8 cellular contexts compared by ENCODE assay signal in the genomic region with DNA sequence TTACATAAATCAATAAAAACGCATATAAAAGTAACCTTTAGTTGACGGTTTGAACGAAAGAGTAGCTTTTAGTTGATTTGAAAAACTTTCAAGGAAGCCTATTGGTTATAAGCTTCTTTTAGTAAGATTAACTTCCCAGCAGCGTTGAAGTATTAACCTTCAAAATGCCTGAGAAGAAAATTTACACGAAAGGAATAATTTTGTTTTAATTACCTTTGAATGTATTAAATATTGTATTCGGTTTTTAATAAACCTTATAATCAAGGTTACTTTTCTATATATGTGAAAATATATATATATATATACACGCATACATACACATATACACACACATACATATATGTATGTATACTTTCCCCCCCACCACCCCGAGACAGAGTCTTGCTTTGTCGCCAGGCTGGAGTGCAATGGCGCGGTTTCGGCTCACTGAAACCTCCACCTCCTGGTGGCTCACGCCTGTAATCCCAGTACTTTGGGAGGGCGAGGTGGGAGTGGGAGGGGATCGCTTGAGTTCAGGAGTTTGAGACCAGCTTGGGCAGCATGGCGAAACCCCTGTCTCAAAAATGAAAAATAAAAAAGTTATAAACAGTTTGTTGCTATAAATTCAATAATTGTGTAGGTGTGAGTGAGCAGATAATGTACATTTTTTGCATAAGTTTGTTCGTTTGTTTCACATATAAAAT. TPM values are rescaled to one million over a fixed set of nuclear protein-coding genes. Genes with fewer than 3 reads are reported as not detected.
DNase-seq lines count a peak whose midpoint lies in the region; ATAC-seq and TF ChIP-seq lines count a peak whose summit lies in the region.

No MANE protein-coding gene starts in this region.

- no peaks in the 10 kb centered on the region for H3K27me3 Mint-ChIP-seq in T-helper 1 cell treated with Interleukin-12 subunit alpha and Interleukin-12 subunit beta and Interleukin-4 antibody, amounts not matched to agents 30 μg/mL and 1 μg/mL, for 36 hours (ENCODE audit: low read depth)

- no peaks in the 10 kb centered on the region for H3K36me3 Mint-ChIP-seq in T-helper 1 cell treated with Interleukin-12 subunit alpha and Interleukin-12 subunit beta and Interleukin-4 antibody, amounts not matched to agents 30 μg/mL and 1 μg/mL, for 36 hours (ENCODE audit: low read depth)

- H3K4me1 ChIP-seq in iPS-18a (ENCODE audit: control insufficient read depth, low read depth, low read length): peaks cover 4% of the 10 kb centered on the region
- H3K4me1 ChIP-seq in skeletal muscle tissue (ENCODE audit: control insufficient read depth in 3 of 3, insufficient read depth in 3 of 3, low read length in 3 of 3): peaks cover 0 to 6% (median 3%) of the 10 kb centered on the region in 3 donors

- peak; percentile 56 for TF ChIP-seq CTCF in astrocyte of the cerebellum (IDR thresholded peaks at IDR 0.05; ENCODE audit: low read depth, low read length, missing control alignments)

- H3K36me3 ChIP-seq in iPS-18a (ENCODE audit: control insufficient read depth, low read depth, low read length): no peaks in the 10 kb centered on the region
- H3K36me3 ChIP-seq in skeletal muscle tissue (ENCODE audit: control insufficient read depth in 3 of 3, insufficient read depth in 3 of 3, low read length in 3 of 3): no peaks in the 10 kb centered on the region

- peak; percentile 54 for DNase-seq in EH (ENCODE audit: low read depth)
- DNase-seq in NCI-H146 (lab: John Stamatoyannopoulos, UW): peak; percentile 83
- DNase-seq in astrocyte of the cerebellum (ENCODE audit: low read depth): no peak
- no peak for DNase-seq in cerebellar nuclear complex (lab: John Stamatoyannopoulos, UW)

- H3K4me3 Mint-ChIP-seq in T-helper 1 cell treated with Interleukin-12 subunit alpha and Interleukin-12 subunit beta and Interleukin-4 antibody, amounts not matched to agents 30 μg/mL and 1 μg/mL, for 36 hours: peak overlapping the region; percentile 82

- in situ Hi-C loops in astrocyte of the cerebellum (cut with HindIII; ENCODE audit: low sequenced_read_pairs): loop anchor here (5.0 kb wide), 1 partner anchor 41 kb away; no protein-coding TSS in a partner anchor

- peaks cover 3% of the 10 kb centered on the region for H3K27me3 ChIP-seq in iPS-18a (ENCODE audit: control insufficient read depth, insufficient read depth, low read length)
- H3K27me3 ChIP-seq in skeletal muscle tissue (ENCODE audit: control insufficient read depth in 3 of 3, insufficient read depth in 3 of 3, low read length in 3 of 3): no peaks in the 10 kb centered on the region

- H3K27ac Mint-ChIP-seq in T-helper 1 cell treated with Interleukin-12 subunit alpha and Interleukin-12 subunit beta and Interleukin-4 antibody, amounts not matched to agents 30 μg/mL and 1 μg/mL, for 36 hours: peak overlapping the region; percentile 93

- H3K9ac ChIP-seq in iPS-18a (ENCODE audit: low read length) (peak overlapping the region; percentile 79), skeletal muscle tissue (ENCODE audit: low read depth in 1 of 3, low read length in 3 of 3) (peak overlapping the region; percentile 87 to 96 (median 95))

- H3K9me3 ChIP-seq in iPS-18a (ENCODE audit: control insufficient read depth, low read depth, low read length) (no peaks in the 10 kb centered on the region), skeletal muscle tissue (ENCODE audit: control insufficient read depth in 3 of 3, low read length in 3 of 3) (no peaks in the 10 kb centered on the region)

- peak; percentile 34 for ATAC-seq in HG02610 (IDR thresholded peaks at IDR 0.05; ENCODE audit: unreplicated experiment)

- H3K4me3 ChIP-seq in astrocyte of the cerebellum (ENCODE audit: low read depth, low read length) (peak overlapping the region; percentile 72), iPS-18a (ENCODE audit: low read length) (peak overlapping the region; percentile 83), skeletal muscle tissue (ENCODE audit: low read length in 3 of 3) (peak overlapping the region; percentile 84 to 93 (median 86))

- H3K27ac ChIP-seq in iPS-18a (ENCODE audit: low read length): no peak overlapping the region
- H3K27ac ChIP-seq in skeletal muscle tissue (ENCODE audit: low read depth, low read length): peak overlapping the region; percentile 90

- peaks cover 19% of the 10 kb centered on the region for H3K4me1 Mint-ChIP-seq in T-helper 1 cell treated with Interleukin-12 subunit alpha and Interleukin-12 subunit beta and Interleukin-4 antibody, amounts not matched to agents 30 μg/mL and 1 μg/mL, for 36 hours (ENCODE audit: low read depth)

- no peaks in the 10 kb centered on the region for H3K9me3 Mint-ChIP-seq in T-helper 1 cell treated with Interleukin-12 subunit alpha and Interleukin-12 subunit beta and Interleukin-4 antibody, amounts not matched to agents 30 μg/mL and 1 μg/mL, for 36 hours

RNA-seq across cellular contexts. Expression of a gene that starts 57.6 kb away (rescaled TPM):
- 16.2 TPM for total RNA-seq in skeletal muscle tissue

Comparison
In these comparisons a context has a peak if more than half of its experiments do, and no peak if none do; other contexts are left out.
1. DNase-seq: peak in EH (single experiment) and NCI-H146 (single experiment); none in astrocyte of the cerebellum (single experiment) and cerebellar nuclear complex (0 of 2).
2. Peak in every context shown above with its lines, with median percentiles within 50 percentile points of each other: H3K4me3 ChIP-seq.